ENCODE assay signal across 1 cellular context in genomic region chr16:74667215-74667765, GRCh38.
TF ChIP-seq lines count a peak whose summit lies in the region.

No MANE protein-coding gene starts in this region.

TF ChIP-seq in A549, 52 proteins besides CTCF, POLR2A, EP300 and RAD21 (continued from another document):
- no peak for TF ChIP-seq REST (IDR thresholded peaks at IDR 0.05)
- TF ChIP-seq ATOH8 (CRISPR knock-in tag; IDR thresholded peaks at IDR 0.05; ENCODE audit: low read depth): no peak
- TF ChIP-seq CEBPB (IDR thresholded peaks at IDR 0.05): no peak
- TF ChIP-seq CHD4 (IDR thresholded peaks at IDR 0.05; ENCODE audit: borderline replicate concordance): no peak
- TF ChIP-seq NPAS2 (CRISPR knock-in tag; IDR thresholded peaks at IDR 0.05; ENCODE audit: borderline replicate concordance): no peak
- TF ChIP-seq ZNF302 (CRISPR knock-in tag; IDR thresholded peaks at IDR 0.05): no peak
- TF ChIP-seq NR3C1 (IDR thresholded peaks at IDR 0.05): no peak
- TF ChIP-seq FOXS1 (CRISPR knock-in tag; IDR thresholded peaks at IDR 0.05): no peak
- no peak for TF ChIP-seq FOSL2 (IDR thresholded peaks at IDR 0.05)
- TF ChIP-seq FOSL2 (CRISPR knock-in tag; IDR thresholded peaks at IDR 0.05): no peak
- TF ChIP-seq TP53 (CRISPR knock-in tag; IDR thresholded peaks at IDR 0.05): no peak
- TF ChIP-seq RFX5 (IDR thresholded peaks at IDR 0.05): no peak
